8 cellular contexts compared by ENCODE assay signal in the genomic region with DNA sequence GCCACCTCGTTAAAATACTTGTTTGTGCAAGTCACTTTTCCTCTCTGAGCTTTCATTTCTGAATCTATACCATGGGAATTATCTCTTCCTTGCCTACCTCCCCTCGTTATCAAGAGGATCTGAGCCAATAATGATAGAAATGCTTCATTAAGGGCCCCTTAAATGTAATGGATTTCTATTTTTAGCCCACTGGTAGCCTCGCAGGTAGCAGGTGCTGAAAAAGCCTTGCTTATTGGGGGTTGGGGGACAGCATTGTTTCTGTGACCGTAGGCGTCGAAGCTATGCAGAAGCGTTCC. TPM values are rescaled to one million over a fixed set of nuclear protein-coding genes. Genes with fewer than 3 reads are reported as not detected.
DNase-seq lines count a peak whose midpoint lies in the region; ATAC-seq, FAIRE-seq and TF ChIP-seq lines count a peak whose summit lies in the region.

No MANE protein-coding gene starts in this region.

- intact Hi-C loops in gastrocnemius medialis (cut with DNase I; ENCODE audit: low total_unique reads) (loop anchor here (10.0 kb wide), 1 partner anchor 61 kb away; no protein-coding TSS in a partner anchor), left colon (cut with DNase I, micrococcal nuclease) (loop anchor here in 1 of 2 donors (10.0 kb wide), 1 partner anchor 189 kb away; no protein-coding TSS in a partner anchor)

- peaks cover 22% of the 10 kb centered on the region for H3K4me1 ChIP-seq in RWPE2 (ENCODE audit: insufficient read depth, poor library complexity, severe bottlenecking)
- peaks cover 31% of the 10 kb centered on the region in 2 donors for H3K4me1 ChIP-seq in gastrocnemius medialis

- no peaks in the 10 kb centered on the region for H3K9me3 ChIP-seq in RWPE2 (ENCODE audit: severe bottlenecking)
- H3K9me3 ChIP-seq in gastrocnemius medialis: no peaks in the 10 kb centered on the region

- H3K36me3 ChIP-seq in RWPE2 (ENCODE audit: low read depth) (no peaks in the 10 kb centered on the region), gastrocnemius medialis (no peaks in the 10 kb centered on the region)

- H3K27me3 ChIP-seq in RWPE2 (ENCODE audit: insufficient read depth, poor library complexity, severe bottlenecking) (no peaks in the 10 kb centered on the region), gastrocnemius medialis (no peaks in the 10 kb centered on the region)

- H3K4me3 ChIP-seq in RWPE2 (ENCODE audit: severe bottlenecking) (peak overlapping the region; percentile 94), fibroblast of the aortic adventitia (ENCODE audit: low read depth, low read length) (peak overlapping the region; percentile 68), gastrocnemius medialis (peak overlapping the region; percentile 67 to 99 (median 96))

- no peak for TF ChIP-seq CTCF in RWPE2 (IDR thresholded peaks at IDR 0.05; ENCODE audit: poor library complexity, severe bottlenecking)
- no peak for TF ChIP-seq CTCF in fibroblast of the aortic adventitia (IDR thresholded peaks at IDR 0.05; ENCODE audit: insufficient read depth, low read length)
- TF ChIP-seq CTCF in gastrocnemius medialis (IDR thresholded peaks at IDR 0.05 in 4 of 5, conservative IDR thresholded peaks at IDR 0.05 in 1 of 5): no peak

- in situ Hi-C loops in gastrocnemius medialis (cut with MboI; ENCODE audit: low sequenced_read_pairs in 4 of 4): loop anchor here in 3 of 4 donors (25.0 kb wide), 1 partner anchor 191 kb away; no protein-coding TSS in a partner anchor

- TF ChIP-seq POLR2A in gastrocnemius medialis (IDR thresholded peaks at IDR 0.05): no peak

- H3K27ac ChIP-seq in RWPE2 (ENCODE audit: poor library complexity, severe bottlenecking) (peak overlapping the region; percentile 60), gastrocnemius medialis (peak overlapping the region in 1 of 4 donors; percentile 95)

- ATAC-seq in GM18511 (IDR thresholded peaks at IDR 0.05; ENCODE audit: unreplicated experiment): peak; percentile 11
- no peak for ATAC-seq in RWPE2 (ENCODE audit: low read depth)
- ATAC-seq in gastrocnemius medialis: peak in 1 of 2 donors; percentile 13
- no peak for ATAC-seq in left colon

- DNase-seq in RWPE2 (ENCODE audit: low spot score) (no peak), fibroblast of the aortic adventitia (ENCODE audit: low read depth) (no peak), gastrocnemius medialis (no peak), left colon (no peak), HTR-8/SVneo (ENCODE audit: insufficient read length, low spot score) (no peak), SW 1271 (lab: John Stamatoyannopoulos, UW) (no peak)
- no peak for DNase-seq in stimulated activated CD4-positive, alpha-beta T cell treated with anti-CD3 and anti-CD28 coated beads, Interleukin-1b, Interleukin-23, amount 100 ng/mL, for 48 hours

- FAIRE-seq in HTR-8/SVneo (lab: Jason Lieb, UNC): no peak

RNA-seq across cellular contexts. Expression of a gene that starts 0.5 kb away (rescaled TPM):
- total RNA-seq in fibroblast of the aortic adventitia (ENCODE audit: low replicate concordance) (39.0 and 58.1 TPM in 2 replicates), gastrocnemius medialis (10 to 100 TPM; 16.4 to 71.9 (median 23.5) TPM), left colon (10 to 100 TPM; 33.9 to 35.5 TPM)
